Comparison of ENCODE assay signal across 37 cellular contexts in the genomic region with DNA sequence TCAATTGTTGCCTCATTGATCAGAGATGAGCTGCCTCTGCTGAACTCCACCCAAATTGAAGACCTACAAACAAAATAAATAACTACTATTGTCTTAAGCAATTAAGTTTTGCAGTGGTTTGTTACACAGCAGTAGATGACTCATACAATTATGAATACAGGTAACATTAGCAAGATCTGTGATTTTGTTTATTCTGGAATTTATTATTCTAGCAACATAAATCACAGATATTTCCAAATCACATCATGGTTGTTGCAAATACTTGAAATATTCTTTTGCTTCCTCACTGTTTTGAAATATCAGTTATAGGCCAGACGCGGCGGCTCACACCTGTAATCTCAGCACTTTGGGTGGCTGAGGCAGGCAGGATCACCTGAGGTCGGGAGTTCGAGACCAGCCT. TPM values are rescaled to one million over a fixed set of nuclear protein-coding genes. Genes with fewer than 3 reads are reported as not detected.
"Had no signal": no experiment of that assay in that cellular context is flagged by ENCODE, and none has a peak within 500 bp of the region (broad histone marks: within the 10 kb centered on the region; RNA-seq: fewer than 3 reads in every experiment).

No MANE protein-coding gene starts in this region.

- H3K4me3 ChIP-seq: MG63 had no signal

- H3K4me2 ChIP-seq: KMS-11 had no signal

- H3K27ac ChIP-seq: KMS-11 had no signal

- H3K27me3 ChIP-seq: MG63 had no signal

- H3K9ac ChIP-seq: KMS-11 had no signal

- H3K36me3 ChIP-seq: MG63 had no signal

- DNase-seq: Karpas-422, Kasumi-1, MG63, MM.1S, MV-4-11, NCI-H1048, NCI-H1092, NCI-H1092 treated with DMSO at 0.1 percent for 48 hours, NCI-H1105, NCI-H1105 treated with DMSO at 0.1 percent for 48 hours, NCI-H1417, NCI-H1417 treated with DMSO at 0.1 percent for 48 hours, NCI-H1436, NCI-H1436 treated with DMSO at 0.1 percent for 48 hours, NCI-H146, NCI-H1694, NCI-H1694 treated with DMSO at 0.1 percent for 48 hours, NCI-H187, NCI-H187 treated with DMSO at 0.1 percent for 48 hours, NCI-H1930, NCI-H2029, NCI-H2029 treated with DMSO at 0.1 percent for 48 hours, NCI-H2081, NCI-H2081 treated with DMSO at 0.1 percent for 48 hours, NCI-H2107, NCI-H2171, NCI-H2171 treated with DMSO at 0.1 percent for 48 hours, NCI-H2227 treated with DMSO at 0.1 percent for 48 hours, NCI-H226, NCI-H345, NCI-H446, NCI-H446 treated with DMSO at 0.1 percent for 48 hours, NCI-H510A had no signal

RNA-seq across cellular contexts. Expression of a gene that starts 27.2 kb away (rescaled TPM):
- total RNA-seq: LHCN-M2, M059J, MCF 10A had no signal
